ENCODE assay signal across 21 cellular contexts in the genomic region with DNA sequence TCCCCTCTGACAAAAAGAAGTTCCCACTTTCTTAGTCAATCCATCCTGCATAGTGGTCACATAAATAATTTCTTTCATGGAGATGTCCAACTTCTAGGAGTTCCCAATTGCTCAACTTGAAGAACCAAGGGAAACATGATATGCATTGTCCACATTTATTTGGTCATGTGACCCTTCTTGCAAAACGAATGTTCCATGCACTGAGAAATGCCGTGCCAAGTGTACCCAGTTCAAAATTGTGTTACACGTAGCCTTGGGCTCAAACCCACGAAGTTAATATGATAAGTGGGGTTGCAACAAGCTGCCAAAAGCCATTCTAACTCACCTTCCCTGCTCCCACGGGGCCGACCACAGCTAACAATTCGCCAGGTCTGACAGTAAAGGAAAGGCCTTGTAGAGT.
DNase-seq lines count a peak whose midpoint lies in the region; ATAC-seq, FAIRE-seq and TF ChIP-seq lines count a peak whose summit lies in the region.
"Had no signal": no experiment of that assay in that cellular context is flagged by ENCODE, and none has a peak within 500 bp of the region (broad histone marks: within the 10 kb centered on the region; RNA-seq: fewer than 3 reads in every experiment).

No MANE protein-coding gene starts in this region.

- peaks cover 0 to 11% (median 2%) of the 10 kb centered on the region in 4 donors for H3K4me1 ChIP-seq in liver (ENCODE audit: control insufficient read depth in 4 of 4, insufficient read depth in 4 of 4, low read length in 3 of 4)
- 0 out of 2 replicates have a peak, but pooled peaks cover 2% of the 10 kb centered on the region for H3K4me1 ChIP-seq in HepG2 (ENCODE audit: insufficient read depth, low read length)
- H3K4me1 ChIP-seq: BE2C, Caco-2 had no signal

- H3K9ac ChIP-seq in liver (ENCODE audit: low read depth in 1 of 2, low read length in 2 of 2) (no peak overlapping the region), HepG2 (ENCODE audit: insufficient read depth, low read depth, low read length) (no peak overlapping the region)

- no peak overlapping the region for H3K27ac ChIP-seq in liver (ENCODE audit: low read depth in 1 of 2, low read length in 2 of 2)
- no peak overlapping the region for H3K27ac ChIP-seq in HepG2 (ENCODE audit: extremely low read length, insufficient read depth, low read length)
- no peak overlapping the region for H3K27ac ChIP-seq in RWPE1

- H2AFZ ChIP-seq in HepG2 (ENCODE audit: low read length): no peak overlapping the region

- ATAC-seq in HepG2 (no peak), left lobe of liver (peak; percentile 26), GM18858 (IDR thresholded peaks at IDR 0.05; ENCODE audit: unreplicated experiment) (no peak)
- ATAC-seq: HCT116, PC-3 had no signal

- H3K36me3 ChIP-seq in liver (ENCODE audit: control insufficient read depth in 4 of 4, insufficient read depth in 3 of 4, low read depth in 1 of 4, low read length in 3 of 4): no peaks in the 10 kb centered on the region
- H3K36me3 ChIP-seq in HepG2 (replicated peaks in 1 of 2; ENCODE audit: control insufficient read depth in 1 of 2, insufficient read depth in 2 of 2, low read length in 2 of 2): no peaks in the 10 kb centered on the region; a peak in 1 of 5 replicates
- H3K36me3 ChIP-seq in bronchial epithelial cell (ENCODE audit: control insufficient read depth, insufficient read depth, low read length): no peaks in the 10 kb centered on the region
- H3K36me3 ChIP-seq in MG63: peaks cover 10% of the 10 kb centered on the region
- H3K36me3 ChIP-seq: BE2C had no signal

- intact Hi-C loops in HepG2 (cut with micrococcal nuclease; ENCODE audit: unreplicated experiment): loop anchor here (10.0 kb wide), 1 partner anchor 183 kb away; no protein-coding TSS in a partner anchor

- no peak for TF ChIP-seq POLR2A in HepG2 (IDR thresholded peaks at IDR 0.05; ENCODE audit: insufficient read depth in 1 of 2, low read depth in 2 of 2, low read length in 2 of 2)

- TF ChIP-seq CTCF in liver (IDR thresholded peaks at IDR 0.05; ENCODE audit: low read depth, low read length, missing input control): no peak
- no peak for TF ChIP-seq CTCF in HepG2 (CRISPR knock-in tag; IDR thresholded peaks at IDR 0.05)
- TF ChIP-seq CTCF in bronchial epithelial cell (IDR thresholded peaks at IDR 0.05; ENCODE audit: insufficient read depth, low read length, severe bottlenecking): no peak
- TF ChIP-seq CTCF in RWPE1 (conservative IDR thresholded peaks at IDR 0.05; ENCODE audit: low read depth): no peak

- no peaks in the 10 kb centered on the region for H3K79me2 ChIP-seq in HepG2 (ENCODE audit: insufficient read depth, low read length)

- in situ Hi-C loops in HepG2 (cut with HindIII; ENCODE audit: extremely low pct_ligation_motif_present, low pct_unique_long_range_greater_than_20kb): loop anchor here (25.0 kb wide), 1 partner anchor 1774 kb away; no protein-coding TSS in a partner anchor

- TF ChIP-seq EP300 in HepG2 (IDR thresholded peaks at IDR 0.05; ENCODE audit: low read depth in 2 of 2, low read length in 2 of 2): no peak
- no peak for TF ChIP-seq EP300 in HepG2 (CRISPR knock-in tag; IDR thresholded peaks at IDR 0.05; ENCODE audit: borderline replicate concordance)

- no peak for TF ChIP-seq RAD21 in liver (IDR thresholded peaks at IDR 0.05)
- no peak for TF ChIP-seq RAD21 in HepG2 (CRISPR knock-in tag; IDR thresholded peaks at IDR 0.05)

- DNase-seq in HepG2 (ENCODE audit: low spot score) (no peak), bronchial epithelial cell (ENCODE audit: low read depth) (no peak), left lobe of liver (ENCODE audit: low spot score) (peak; percentile 63), RKO (ENCODE audit: low spot score) (no peak), RWPE1 (ENCODE audit: low spot score) (no peak), MG63 (no peak)
- DNase-seq: BE2C; Caco-2; CD4-positive, CD25-positive, alpha-beta regulatory T cell; GF-D8; GOT3; KG1; NCI-H1436; NCI-H1930; NCI-H226; NCI-H524; PC-3 had no signal

- CTCF ChIA-PET in HepG2 (lab: Yijun Ruan, JAX; ENCODE audit: low intra/inter-chr PET ratio, low total read pairs): interaction anchor here (3.6 to 4.6 kb wide), 2 partner anchors 193 to 216 kb away, joined by 24 to 82 read pairs; no protein-coding TSS in a partner anchor
- CTCF ChIA-PET in RWPE1 (lab: Yijun Ruan, JAX): interaction anchor here (0.9 to 2.6 kb wide), 4 partner anchors 193 to 646 kb away, joined by 7 to 54 read pairs (median 11); no protein-coding TSS in a partner anchor

- WGBS in liver: 52% methylated on average over 7 of the region's 7 CpGs
- WGBS in HepG2 (ENCODE audit: low lambda C conversion rate): 82% methylated on average over 7 of the region's 7 CpGs

- POLR2A ChIA-PET in HepG2 (lab: Yijun Ruan, JAX): no interaction called here
- POLR2A ChIA-PET in RWPE1 (lab: Yijun Ruan, JAX; ENCODE audit: low non-redundant PET): no interaction called here

- H3K27me3 ChIP-seq in liver (ENCODE audit: control insufficient read depth in 4 of 4, insufficient read depth in 4 of 4, low read length in 3 of 4) (no peaks in the 10 kb centered on the region), HepG2 (ENCODE audit: control insufficient read depth in 1 of 2, insufficient read depth in 2 of 2, low read length in 2 of 2) (no peaks in the 10 kb centered on the region), bronchial epithelial cell (ENCODE audit: control insufficient read depth, insufficient read depth, low read length) (no peaks in the 10 kb centered on the region), MG63 (no peaks in the 10 kb centered on the region)
- H3K27me3 ChIP-seq: BE2C had no signal

- no peaks in the 10 kb centered on the region for H4K20me1 ChIP-seq in HepG2 (ENCODE audit: insufficient read depth, low read length)

- BruUV-seq in HepG2 (replicated peaks; lab: Mats Ljungman, UMichigan): no TSS peak

- H3K4me3 ChIP-seq in liver (ENCODE audit: low read depth in 1 of 3, low read length in 3 of 3) (no peak overlapping the region), HepG2 (replicated peaks in 1 of 3; ENCODE audit: insufficient read depth in 1 of 3, low read depth in 2 of 3, low read length in 3 of 3) (no peak overlapping the region), bronchial epithelial cell (ENCODE audit: low read depth, low read length) (no peak overlapping the region), MG63 (no peak overlapping the region)

- no peaks in the 10 kb centered on the region for H3K9me3 ChIP-seq in liver (ENCODE audit: control insufficient read depth in 4 of 4, low read length in 3 of 4)
- no peaks in the 10 kb centered on the region for H3K9me3 ChIP-seq in HepG2 (ENCODE audit: low read length)
- no peaks in the 10 kb centered on the region for H3K9me3 ChIP-seq in MG63
- H3K9me3 ChIP-seq: BE2C, Caco-2 had no signal

- H3K4me2 ChIP-seq in HepG2 (ENCODE audit: low read depth, low read length): no peak overlapping the region

- no peak for FAIRE-seq in HepG2 (lab: Jason Lieb, UNC)
- FAIRE-seq in bronchial epithelial cell (lab: Jason Lieb, UNC): peak; percentile 36
- FAIRE-seq: GM18507 had no signal

TF ChIP-seq in liver, 16 proteins besides CTCF, POLR2A, EP300 and RAD21 (continues in another document):
- TF ChIP-seq JUND (IDR thresholded peaks at IDR 0.05): peak in 1 of 2 donors; percentile 33
- TF ChIP-seq HNF4A (conservative IDR thresholded peaks at IDR 0.05): peak; percentile 72 to 81
- TF ChIP-seq GABPA (IDR thresholded peaks at IDR 0.05 in 1 of 2, conservative IDR thresholded peaks at IDR 0.05 in 1 of 2): no peak
- peak; percentile 35 for TF ChIP-seq YY1 (IDR thresholded peaks at IDR 0.05)
- peak; percentile 35 for TF ChIP-seq SP1 (IDR thresholded peaks at IDR 0.05)
- no peak for TF ChIP-seq TAF1 (conservative IDR thresholded peaks at IDR 0.05)
- no peak for TF ChIP-seq FOXA1 (IDR thresholded peaks at IDR 0.05)
- TF ChIP-seq HNF4G (IDR thresholded peaks at IDR 0.05): no peak
- TF ChIP-seq, protein P1, sequence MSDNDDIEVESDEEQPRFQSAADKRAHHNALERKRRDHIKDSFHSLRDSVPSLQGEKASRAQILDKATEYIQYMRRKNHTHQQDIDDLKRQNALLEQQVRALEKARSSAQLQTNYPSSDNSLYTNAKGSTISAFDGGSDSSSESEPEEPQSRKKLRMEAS (IDR thresholded peaks at IDR 0.05): peak; percentile 22
- TF ChIP-seq FOXA2 (IDR thresholded peaks at IDR 0.05): peak; percentile 32

TF ChIP-seq in HepG2, 621 proteins besides CTCF, POLR2A, EP300 and RAD21:
- TF ChIP-seq ZNF777 (CRISPR knock-in tag; IDR thresholded peaks at IDR 0.05): no peak
- TF ChIP-seq ZNF670 (CRISPR knock-in tag; IDR thresholded peaks at IDR 0.05; ENCODE audit: borderline replicate concordance): no peak
- TF ChIP-seq HDAC1 (CRISPR knock-in tag; IDR thresholded peaks at IDR 0.05): no peak
- TF ChIP-seq RFXANK (CRISPR knock-in tag; IDR thresholded peaks at IDR 0.05): no peak
- no peak for TF ChIP-seq NCOA1 (CRISPR knock-in tag; IDR thresholded peaks at IDR 0.05)
- no peak for TF ChIP-seq AKAP8 (CRISPR knock-in tag; IDR thresholded peaks at IDR 0.05)
- no peak for TF ChIP-seq FOXP1 (IDR thresholded peaks at IDR 0.05)
- TF ChIP-seq FOXP1 (CRISPR knock-in tag; IDR thresholded peaks at IDR 0.05): no peak
- TF ChIP-seq ZNF556 (CRISPR knock-in tag; IDR thresholded peaks at IDR 0.05; ENCODE audit: borderline replicate concordance): no peak
- TF ChIP-seq SNAI1 (CRISPR knock-in tag; IDR thresholded peaks at IDR 0.05; ENCODE audit: borderline replicate concordance): no peak
- no peak for TF ChIP-seq MTA3 (CRISPR knock-in tag; IDR thresholded peaks at IDR 0.05)
